In the genomic region with DNA sequence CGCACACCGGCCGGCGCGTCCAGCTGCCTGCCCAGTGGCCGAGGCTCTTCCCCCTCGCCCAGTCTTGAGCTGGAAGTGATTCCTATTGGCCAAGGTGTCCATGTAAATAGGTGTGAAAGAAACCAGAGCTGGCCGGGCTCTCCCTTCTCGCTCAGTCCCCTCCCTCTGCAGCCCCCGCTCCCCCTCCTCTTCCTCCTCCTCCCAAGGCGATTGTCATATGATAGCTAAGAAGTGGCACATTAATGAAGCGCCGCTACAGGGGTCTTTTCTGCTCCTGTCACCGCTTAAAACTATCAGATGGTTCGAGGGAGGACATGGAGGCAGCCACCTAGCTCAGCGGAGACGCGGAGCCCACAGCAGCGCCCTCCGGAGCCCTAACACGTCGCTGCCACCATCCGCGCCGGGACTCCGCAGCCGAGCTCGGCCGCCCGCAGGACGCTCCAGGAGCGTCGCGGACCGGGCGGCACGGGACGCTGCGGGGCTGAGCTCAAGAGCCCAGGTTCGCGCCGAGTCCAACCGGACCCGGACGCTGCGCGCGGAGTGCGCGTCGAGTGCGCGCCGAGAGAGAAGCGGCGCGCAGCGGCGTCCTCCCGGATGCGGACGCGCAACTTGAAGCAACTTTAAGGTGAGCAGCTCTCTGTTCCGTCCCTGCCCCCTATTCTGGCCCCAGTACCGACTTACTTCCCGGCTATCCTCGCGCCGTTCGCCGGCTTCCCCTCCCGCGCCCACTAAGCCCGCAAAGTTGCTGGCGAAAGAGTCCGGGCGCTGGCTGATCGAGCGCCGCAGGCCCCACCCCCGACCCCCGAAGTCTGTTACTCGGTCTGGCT, we compare ENCODE assay signal across 8 cellular contexts. TPM values are rescaled to one million over a fixed set of nuclear protein-coding genes. Genes with fewer than 3 reads are reported as not detected.
DNase-seq lines count a peak whose midpoint lies in the region; ATAC-seq and TF ChIP-seq lines count a peak whose summit lies in the region.

A gene (plus strand): TSS at position 293 of the 827 bp plus-strand sequence. CDS start 653 bp downstream, outside the sequence.

- peaks cover 42% of the 10 kb centered on the region for H3K36me3 Mint-ChIP-seq in activated CD4-positive, alpha-beta memory T cell treated with anti-CD3 and anti-CD28 coated beads, Interleukin-2, amount 10 ng/mL, durations not matched to agents 7 days and 5 days (ENCODE audit: low read depth)

- TF ChIP-seq POLR2A in tibial nerve (IDR thresholded peaks at IDR 0.05), result no peak

- DNase-seq in cardiac muscle cell (ENCODE audit: low read depth in 1 of 2, low spot score in 1 of 2) (peak in 1 of 2 donors; percentile 72), Right ventricle myocardium superior (no peak), kidney tubule cell (ENCODE audit: low spot score) (peak; percentile 31), tibial nerve (ENCODE audit: low spot score in 2 of 2) (no peak), NCI-H1048 (lab: John Stamatoyannopoulos, UW) (no peak)
- peak; percentile 62 for DNase-seq in activated CD4-positive, alpha-beta memory T cell treated with anti-CD3 and anti-CD28 coated beads, Interleukin-2, amount 10 ng/mL, durations not matched to agents 7 days and 5 days

- intact Hi-C loops in Right ventricle myocardium superior (cut with DNase I), result no loop called here

- 4 to 5% methylated on average over 46 to 59 of the region's 83 CpGs for WGBS in tibial nerve, 2 donors

- POLR2A ChIA-PET in activated CD4-positive, alpha-beta memory T cell treated with anti-CD3 and anti-CD28 coated beads, Interleukin-2, amount 10 ng/mL, durations not matched to agents 7 days and 5 days (lab: Charles Lee), result interaction anchor here (0.9 to 3.5 kb wide), 16 partner anchors 10 to 543 kb away, joined by 3 to 26 read pairs (median 5); a partner anchor contains a TSS

- H3K27me3 Mint-ChIP-seq in activated CD4-positive, alpha-beta memory T cell treated with anti-CD3 and anti-CD28 coated beads, Interleukin-2, amount 10 ng/mL, durations not matched to agents 7 days and 5 days, result peaks cover 76% of the 10 kb centered on the region

- H3K4me1 ChIP-seq in cardiac muscle cell (ENCODE audit: low read depth), result peaks cover 11% of the 10 kb centered on the region
- peaks cover 0 to 61% (median 25%) of the 10 kb centered on the region in 4 donors for H3K4me1 ChIP-seq in tibial nerve

- peak within 1 kb of the TSS; percentile 96 for H3K4me3 Mint-ChIP-seq in activated CD4-positive, alpha-beta memory T cell treated with anti-CD3 and anti-CD28 coated beads, Interleukin-2, amount 10 ng/mL, durations not matched to agents 7 days and 5 days

- peak within 1 kb of the TSS; percentile 40 for H3K4me3 ChIP-seq in cardiac muscle cell
- H3K4me3 ChIP-seq in tibial nerve, result peak within 1 kb of the TSS in 3 of 4 donors; percentile 9 to 50 (median 40)

- H3K36me3 ChIP-seq in cardiac muscle cell, result no peaks in the 10 kb centered on the region
- H3K36me3 ChIP-seq in tibial nerve, result no peaks in the 10 kb centered on the region

- TF ChIP-seq CTCF in cardiac muscle cell (IDR thresholded peaks at IDR 0.05; ENCODE audit: low read depth, low read length), result no peak
- TF ChIP-seq CTCF in tibial nerve (IDR thresholded peaks at IDR 0.05), result no peak

- H3K9me3 ChIP-seq in cardiac muscle cell (ENCODE audit: low read depth) (no peaks in the 10 kb centered on the region), tibial nerve (no peaks in the 10 kb centered on the region)

- H3K9me3 Mint-ChIP-seq in activated CD4-positive, alpha-beta memory T cell treated with anti-CD3 and anti-CD28 coated beads, Interleukin-2, amount 10 ng/mL, durations not matched to agents 7 days and 5 days, result no peaks in the 10 kb centered on the region

- ATAC-seq in Right ventricle myocardium superior (ENCODE audit: poor library complexity) (no peak), GM21723 (IDR thresholded peaks at IDR 0.05; ENCODE audit: unreplicated experiment) (no peak), GM21576 (IDR thresholded peaks at IDR 0.05; ENCODE audit: unreplicated experiment) (no peak)

- H3K27ac Mint-ChIP-seq in activated CD4-positive, alpha-beta memory T cell treated with anti-CD3 and anti-CD28 coated beads, Interleukin-2, amount 10 ng/mL, durations not matched to agents 7 days and 5 days, result peak within 1 kb of the TSS; percentile 96

- no peak for TF ChIP-seq EP300 in tibial nerve (IDR thresholded peaks at IDR 0.05)

- H3K27me3 ChIP-seq in cardiac muscle cell, result peaks cover 100% of the 10 kb centered on the region
- H3K27me3 ChIP-seq in tibial nerve, result peaks cover 22 to 100% of the 10 kb centered on the region in 2 donors

- CTCF ChIA-PET in activated CD4-positive, alpha-beta memory T cell treated with anti-CD3 and anti-CD28 coated beads, Interleukin-2, amount 10 ng/mL, durations not matched to agents 7 days and 5 days (lab: Charles Lee), result interaction anchor here (0.7 to 2.9 kb wide), 13 partner anchors 9 to 322 kb away, joined by 3 to 42 read pairs (median 5); no protein-coding TSS in a partner anchor

- H3K27ac ChIP-seq in cardiac muscle cell, result no peak within 1 kb of the TSS
- H3K27ac ChIP-seq in tibial nerve, result no peak within 1 kb of the TSS

- H3K4me1 Mint-ChIP-seq in activated CD4-positive, alpha-beta memory T cell treated with anti-CD3 and anti-CD28 coated beads, Interleukin-2, amount 10 ng/mL, durations not matched to agents 7 days and 5 days, result peaks cover 79% of the 10 kb centered on the region

RNA-seq across cellular contexts. Expression of the gene that starts here (rescaled TPM):
- total RNA-seq in cardiac muscle cell, result not detected in 2 replicates
- polyA plus RNA-seq in cardiac muscle cell, result not detected in 2 replicates
- not detected for total RNA-seq in Right ventricle myocardium superior
- total RNA-seq in activated CD4-positive, alpha-beta memory T cell treated with anti-CD3 and anti-CD28 coated beads, Interleukin-2, amount 10 ng/mL, durations not matched to agents 7 days and 5 days, result 1 to 10 TPM; 3.7 to 5.2 TPM
- total RNA-seq in tibial nerve, result not detected

Comparison
In these comparisons a context has a peak if more than half of its experiments do, and no peak if none do; other contexts are left out.
1. DNase-seq: peak in activated CD4-positive, alpha-beta memory T cell treated with anti-CD3 and anti-CD28 coated beads, Interleukin-2, amount 10 ng/mL, durations not matched to agents 7 days and 5 days (single experiment) and kidney tubule cell (single experiment); none in Right ventricle myocardium superior (single experiment), tibial nerve (0 of 2) and NCI-H1048 (single experiment).